Comparison of ENCODE assay signal across 26 cellular contexts in genomic region chr2:185817991-185818390, GRCh38.
"Had no signal": no experiment of that assay in that cellular context is flagged by ENCODE, and none has a peak within 500 bp of the region (broad histone marks: within the 10 kb centered on the region; RNA-seq: fewer than 3 reads in every experiment).

No MANE protein-coding gene starts in this region.

- H3K9me3 ChIP-seq: colonic mucosa, gastrocnemius medialis had no signal

- FAIRE-seq: colon, endothelial cell of umbilical vein had no signal

- H3K27me3 ChIP-seq: colonic mucosa, dorsolateral prefrontal cortex, esophagus muscularis mucosa, esophagus squamous epithelium, foreskin keratinocyte, gastrocnemius medialis, gastroesophageal sphincter, heart left ventricle, heart right ventricle had no signal

- H3K36me3 ChIP-seq: colonic mucosa, esophagus muscularis mucosa, esophagus squamous epithelium, gastrocnemius medialis, gastroesophageal sphincter, heart left ventricle, heart right ventricle had no signal

- H3K27ac ChIP-seq: colonic mucosa, coronary artery, dorsolateral prefrontal cortex, epithelial cell of prostate, esophagus muscularis mucosa, esophagus squamous epithelium, foreskin keratinocyte, gastrocnemius medialis, gastroesophageal sphincter, heart left ventricle, heart right ventricle had no signal

- H3K4me3 ChIP-seq: colonic mucosa, coronary artery, dorsolateral prefrontal cortex, esophagus muscularis mucosa, esophagus squamous epithelium, gastrocnemius medialis, gastroesophageal sphincter, heart left ventricle, heart right ventricle had no signal

- H3K4me1 ChIP-seq: colonic mucosa, esophagus muscularis mucosa, esophagus squamous epithelium, foreskin keratinocyte, gastrocnemius medialis, gastroesophageal sphincter, heart left ventricle, heart right ventricle had no signal

- DNase-seq: colonic mucosa; cortex of kidney; dermis blood vessel endothelial cell; dorsolateral prefrontal cortex; effector CD4-positive, alpha-beta T cell; effector CD8-positive, alpha-beta T cell; effector memory CD4-positive, alpha-beta T cell; effector memory CD8-positive, alpha-beta T cell; endodermal cell; erythroblast; esophagus squamous epithelium; foreskin fibroblast; foreskin keratinocyte; foreskin melanocyte; gastrocnemius medialis; glutamatergic neuron; head of caudate nucleus; heart left ventricle; heart right ventricle had no signal

- ATAC-seq: effector memory CD8-positive, alpha-beta T cell; esophagus mucosa; foreskin keratinocyte; gastrocnemius medialis; gastroesophageal sphincter; heart left ventricle; heart right ventricle had no signal
